In the genomic region with DNA sequence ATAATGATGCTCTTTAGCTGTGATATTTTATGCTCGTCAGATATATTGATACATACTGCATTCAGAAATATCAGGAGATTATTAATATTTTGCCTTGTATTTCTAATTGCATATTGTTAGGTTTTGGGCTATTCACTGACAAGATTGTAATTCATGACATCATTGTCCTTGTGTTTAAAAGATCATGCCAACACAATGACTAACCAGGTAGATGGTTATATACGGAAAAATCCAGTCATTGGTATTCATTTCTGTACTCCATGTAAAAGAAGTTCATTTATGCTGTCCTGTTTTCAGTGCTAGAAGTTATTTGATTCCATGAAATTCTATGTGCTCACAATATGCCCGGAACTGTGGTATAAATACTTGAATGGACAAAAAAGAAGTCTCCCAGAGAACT, we compare ENCODE assay signal across 18 cellular contexts.
DNase-seq lines count a peak whose midpoint lies in the region; ATAC-seq, FAIRE-seq and TF ChIP-seq lines count a peak whose summit lies in the region.
"Had no signal": no experiment of that assay in that cellular context is flagged by ENCODE, and none has a peak within 500 bp of the region (broad histone marks: within the 10 kb centered on the region; RNA-seq: fewer than 3 reads in every experiment).

No MANE protein-coding gene starts in this region.

- no peak overlapping the region for H3K27ac ChIP-seq in A549
- H3K27ac ChIP-seq in HCT116 (ENCODE audit: low read depth, low read length), result no peak overlapping the region
- no peak overlapping the region for H3K27ac ChIP-seq in right cardiac atrium (ENCODE audit: low read length)
- no peak overlapping the region for H3K27ac ChIP-seq in kidney (ENCODE audit: low read depth in 2 of 2, low read length in 2 of 2)
- H3K27ac ChIP-seq: hepatocyte had no signal

- TF ChIP-seq EP300 in A549 (IDR thresholded peaks at IDR 0.05), result no peak

- no peak overlapping the region for H3K4me3 ChIP-seq in A549
- no peak overlapping the region for H3K4me3 ChIP-seq in HCT116 (replicated peaks in 1 of 2; ENCODE audit: low read depth in 1 of 2, low read length in 2 of 2)
- no peak overlapping the region for H3K4me3 ChIP-seq in adipocyte (ENCODE audit: low read length)
- no peak overlapping the region for H3K4me3 ChIP-seq in foreskin fibroblast (ENCODE audit: low read depth in 1 of 2, low read length in 2 of 2)
- no peak overlapping the region for H3K4me3 ChIP-seq in right cardiac atrium (ENCODE audit: low read length)
- no peak overlapping the region for H3K4me3 ChIP-seq in kidney (ENCODE audit: low read length in 2 of 2)
- H3K4me3 ChIP-seq: hepatocyte, K562 had no signal

- FAIRE-seq in A549 (lab: Jason Lieb, UNC) (no peak), kidney (lab: Jason Lieb, UNC) (no peak)
- FAIRE-seq: K562 had no signal

- TF ChIP-seq RAD21 in A549 (conservative IDR thresholded peaks at IDR 0.05 in 1 of 2, IDR thresholded peaks at IDR 0.05 in 1 of 2), result no peak
- peak; percentile 10; the same call in 1 of the 2 replicates for TF ChIP-seq RAD21 in HCT116 (IDR thresholded peaks at IDR 0.05; ENCODE audit: low read depth)

- in situ Hi-C loops in GM13977 (cut with MboI; ENCODE audit: low pct_unique_long_range_greater_than_20kb, low sequenced_read_pairs, unreplicated experiment), result no loop called here

- intact Hi-C loops in HCT116 (cut with micrococcal nuclease) (no loop called here), right cardiac atrium (cut with DNase I) (no loop called here), kidney (cut with DNase I) (no loop called here)

- ATAC-seq in A549, result no peak
- peak; percentile 30; the same call in 1 of the 2 replicates for ATAC-seq in HCT116
- no peak for ATAC-seq in right cardiac atrium
- ATAC-seq in HG03135 (IDR thresholded peaks at IDR 0.05; ENCODE audit: unreplicated experiment), result no peak
- ATAC-seq: K562; stimulated activated naive B cell treated with anti-CD40 and anti-IgM and Interleukin-4, amounts not matched to agents 10 μg/mL and 1 μg/mL and 100 μg/mL, for 72 hours had no signal

- DNase-seq in A549 (ENCODE audit: low read depth in 1 of 2, low spot score in 1 of 2), result no peak
- DNase-seq in HCT116 (ENCODE audit: low read depth, low spot score), result peak; percentile 47
- peak; percentile 41 for DNase-seq in adipocyte (ENCODE audit: low read depth)
- DNase-seq in foreskin fibroblast, result peak; percentile 32 to 64
- DNase-seq in right cardiac atrium, result no peak
- DNase-seq in GM13977 (ENCODE audit: low spot score), result no peak
- DNase-seq in kidney, result no peak
- DNase-seq: activated CD4-positive, alpha-beta T cell treated with anti-CD3 and anti-CD28 coated beads for 4 hours; CD8-positive, alpha-beta memory T cell; cortex of kidney; kidney glomerular epithelial cell; NCI-H1092 treated with DMSO at 0.1 percent for 48 hours; NCI-H82; nephron progenitor cell; stimulated activated naive B cell treated with anti-CD40 and anti-IgM and Interleukin-4, amounts not matched to agents 10 μg/mL and 1 μg/mL and 100 μg/mL, for 72 hours had no signal

- H3K9me3 ChIP-seq in A549 (no peaks in the 10 kb centered on the region), HCT116 (ENCODE audit: control insufficient read depth in 1 of 2, insufficient read depth in 1 of 2, low read depth in 1 of 2, low read length in 2 of 2) (no peaks in the 10 kb centered on the region), adipocyte (ENCODE audit: control insufficient read depth, low read length) (no peaks in the 10 kb centered on the region), right cardiac atrium (ENCODE audit: control insufficient read depth, low read length) (no peaks in the 10 kb centered on the region), kidney (ENCODE audit: control insufficient read depth in 1 of 2, low read length in 2 of 2) (no peaks in the 10 kb centered on the region)

- CTCF ChIA-PET in A549 (lab: Yijun Ruan, JAX), result interaction anchor here (0.6 kb wide), 1 partner anchor 101 kb away, joined by 3 read pairs; no protein-coding TSS in a partner anchor
- CTCF ChIA-PET in HCT116 (lab: Charles Lee), result no interaction called here

- H3K36me3 ChIP-seq in HCT116 (ENCODE audit: control insufficient read depth in 1 of 2, insufficient read depth in 2 of 2, low read length in 2 of 2), result no peaks in the 10 kb centered on the region
- H3K36me3 ChIP-seq in adipocyte (ENCODE audit: control insufficient read depth, insufficient read depth, low read length, severe bottlenecking), result no peaks in the 10 kb centered on the region
- H3K36me3 ChIP-seq in kidney (ENCODE audit: control insufficient read depth in 1 of 2, insufficient read depth in 2 of 2, low read length in 2 of 2), result no peaks in the 10 kb centered on the region

- H4K20me1 ChIP-seq in HCT116 (ENCODE audit: insufficient read depth), result no peaks in the 10 kb centered on the region

- 0 out of 2 replicates have a peak overlapping the region, but pooled peaks have one; percentile 1 for H3K9ac ChIP-seq in HCT116 (ENCODE audit: low read length)
- H3K9ac ChIP-seq in adipocyte (ENCODE audit: low read length), result no peak overlapping the region
- H3K9ac ChIP-seq in kidney (ENCODE audit: low read length in 2 of 2), result no peak overlapping the region

- no peak for TF ChIP-seq CTCF in A549 (IDR thresholded peaks at IDR 0.05)
- TF ChIP-seq CTCF in HCT116 (IDR thresholded peaks at IDR 0.05 in 2 of 3, conservative IDR thresholded peaks at IDR 0.05 in 1 of 3; ENCODE audit: borderline replicate concordance in 1 of 3, insufficient read depth in 1 of 3, low read depth in 2 of 3, low read length in 2 of 3), result no peak
- no peak for TF ChIP-seq CTCF in foreskin fibroblast (IDR thresholded peaks at IDR 0.05; ENCODE audit: low read depth, low read length)
- TF ChIP-seq CTCF in GM13977 (IDR thresholded peaks at IDR 0.05; ENCODE audit: extremely low read depth, insufficient read depth, missing control alignments), result no peak
- no peak for TF ChIP-seq CTCF in kidney (IDR thresholded peaks at IDR 0.05; ENCODE audit: borderline replicate concordance, extremely low read depth, insufficient read depth)

- H3K4me1 ChIP-seq in A549 (peaks cover 16% of the 10 kb centered on the region), HCT116 (ENCODE audit: control insufficient read depth in 1 of 2, insufficient read depth in 2 of 2, low read length in 2 of 2) (peaks cover 17 to 23% of the 10 kb centered on the region in 2 experiments), adipocyte (ENCODE audit: control insufficient read depth, insufficient read depth, low read length) (peaks cover 30% of the 10 kb centered on the region), right cardiac atrium (ENCODE audit: control insufficient read depth, insufficient read depth, low read length) (no peaks in the 10 kb centered on the region), kidney (ENCODE audit: control insufficient read depth in 1 of 2, insufficient read depth in 1 of 2, low read depth in 1 of 2, low read length in 2 of 2) (no peaks in the 10 kb centered on the region)

- no peaks in the 10 kb centered on the region for H3K9me2 ChIP-seq in HCT116 (ENCODE audit: insufficient read depth)

- H3K79me2 ChIP-seq in HCT116 (ENCODE audit: insufficient read depth, low read length), result 0 out of 2 replicates have a peak, but pooled peaks cover 6% of the 10 kb centered on the region
- H3K79me2 ChIP-seq: hepatocyte had no signal

- no peak overlapping the region for H2AFZ ChIP-seq in HCT116 (ENCODE audit: low read depth, low read length, poor library complexity, severe bottlenecking)
- H2AFZ ChIP-seq: hepatocyte had no signal

- 64% methylated on average over 3 of the region's 3 CpGs for WGBS in A549 (ENCODE audit: missing lambda C conversion rate)
- 88% methylated on average over 3 of the region's 3 CpGs for WGBS in right cardiac atrium

- H3K27me3 ChIP-seq in HCT116 (ENCODE audit: insufficient read depth, low read length) (no peaks in the 10 kb centered on the region), adipocyte (replicated peaks; ENCODE audit: control insufficient read depth, insufficient read depth, low read length) (no peaks in the 10 kb centered on the region), right cardiac atrium (ENCODE audit: control insufficient read depth, insufficient read depth) (no peaks in the 10 kb centered on the region)
- H3K27me3 ChIP-seq: hepatocyte had no signal

- no TSS peak for BruUV-seq in HCT116 (replicated peaks; lab: Mats Ljungman, UMichigan)

- POLR2A ChIA-PET in A549 (lab: Yijun Ruan, JAX), result no interaction called here
- POLR2A ChIA-PET in HCT116 (lab: Charles Lee), result no interaction called here

- peak overlapping the region; percentile 24; the same call in 2 of the 3 replicates for H3K4me2 ChIP-seq in A549
- H3K4me2 ChIP-seq in HCT116 (ENCODE audit: low read length), result peak overlapping the region; percentile 61
- H3K4me2 ChIP-seq: hepatocyte had no signal

- no peak for TF ChIP-seq POLR2A in A549 (IDR thresholded peaks at IDR 0.05; ENCODE audit: low read length)
- TF ChIP-seq POLR2A in HCT116 (IDR thresholded peaks at IDR 0.05; ENCODE audit: borderline replicate concordance, extremely low read depth, insufficient read depth, insufficient read length), result no peak

- RAD21 ChIA-PET in HCT116 (lab: Charles Lee; ENCODE audit: low non-redundant PET in 1 of 2, low total read pairs in 2 of 2, uncharacterized antibody in 2 of 2, unreplicated experiment in 2 of 2), result no interaction called here

TF ChIP-seq in A549, 52 proteins besides CTCF, POLR2A, EP300 and RAD21:
- TF ChIP-seq JUN (IDR thresholded peaks at IDR 0.05) (no peak), FOSL2 (IDR thresholded peaks at IDR 0.05) (no peak), FOSL2 (CRISPR knock-in tag; IDR thresholded peaks at IDR 0.05) (peak; percentile 20; the same call in 1 of the 2 replicates), NPAS2 (CRISPR knock-in tag; IDR thresholded peaks at IDR 0.05; ENCODE audit: borderline replicate concordance) (no peak)

TF ChIP-seq in HCT116, 20 proteins besides CTCF, POLR2A, EP300 and RAD21 (continues in another document):
- TF ChIP-seq SRF (IDR thresholded peaks at IDR 0.05; ENCODE audit: low read depth), result peak; percentile 46; the same call in 1 of the 2 replicates
- TF ChIP-seq, protein P1, sequence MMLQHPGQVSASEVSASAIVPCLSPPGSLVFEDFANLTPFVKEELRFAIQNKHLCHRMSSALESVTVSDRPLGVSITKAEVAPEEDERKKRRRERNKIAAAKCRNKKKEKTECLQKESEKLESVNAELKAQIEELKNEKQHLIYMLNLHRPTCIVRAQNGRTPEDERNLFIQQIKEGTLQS (IDR thresholded peaks at IDR 0.05), result peak; percentile 38
- TF ChIP-seq FOSL1 (IDR thresholded peaks at IDR 0.05; ENCODE audit: low read depth), result peak; percentile 77
- TF ChIP-seq TCF7L2 (IDR thresholded peaks at IDR 0.05; ENCODE audit: borderline replicate concordance, extremely low read depth, insufficient read depth, insufficient read length), result no peak
- no peak for TF ChIP-seq CEBPB (IDR thresholded peaks at IDR 0.05; ENCODE audit: low read depth)
- TF ChIP-seq SP1 (IDR thresholded peaks at IDR 0.05; ENCODE audit: low read depth), result peak; percentile 56

Comparison
In these comparisons a context has a peak if more than half of its experiments do, and no peak if none do; other contexts are left out.
1. DNase-seq: peak in HCT116 (single experiment), adipocyte (single experiment) and foreskin fibroblast (2 of 2); none in A549 (0 of 2), right cardiac atrium (0 of 3), GM13977 (single experiment) and kidney (single experiment).